ENCODE assay signal across 1 cellular context in genomic region chr17:79737046-79737921, GRCh38.
TF ChIP-seq lines count a peak whose summit lies in the region.

No MANE protein-coding gene starts in this region.

TF ChIP-seq in K562, 482 proteins besides CTCF, POLR2A, EP300 and RAD21:
- TF ChIP-seq BHLHE40 (IDR thresholded peaks at IDR 0.05; ENCODE audit: low read length): 0 out of 2 replicates have a peak, but pooled peaks have one; percentile 43
- TF ChIP-seq ZNF561 (CRISPR knock-in tag; conservative IDR thresholded peaks at IDR 0.05): no peak
- peak; percentile 49; the same call in 1 of the 2 replicates for TF ChIP-seq USF1 (CRISPR knock-in tag; IDR thresholded peaks at IDR 0.05)
- no peak for TF ChIP-seq RNF2 (IDR thresholded peaks at IDR 0.05)
- peak; percentile 51 for TF ChIP-seq USF2 (CRISPR knock-in tag; IDR thresholded peaks at IDR 0.05)
TF ChIP-seq in K562: peak in this region for 3.
